12 cellular contexts compared by ENCODE assay signal in the genomic region with DNA sequence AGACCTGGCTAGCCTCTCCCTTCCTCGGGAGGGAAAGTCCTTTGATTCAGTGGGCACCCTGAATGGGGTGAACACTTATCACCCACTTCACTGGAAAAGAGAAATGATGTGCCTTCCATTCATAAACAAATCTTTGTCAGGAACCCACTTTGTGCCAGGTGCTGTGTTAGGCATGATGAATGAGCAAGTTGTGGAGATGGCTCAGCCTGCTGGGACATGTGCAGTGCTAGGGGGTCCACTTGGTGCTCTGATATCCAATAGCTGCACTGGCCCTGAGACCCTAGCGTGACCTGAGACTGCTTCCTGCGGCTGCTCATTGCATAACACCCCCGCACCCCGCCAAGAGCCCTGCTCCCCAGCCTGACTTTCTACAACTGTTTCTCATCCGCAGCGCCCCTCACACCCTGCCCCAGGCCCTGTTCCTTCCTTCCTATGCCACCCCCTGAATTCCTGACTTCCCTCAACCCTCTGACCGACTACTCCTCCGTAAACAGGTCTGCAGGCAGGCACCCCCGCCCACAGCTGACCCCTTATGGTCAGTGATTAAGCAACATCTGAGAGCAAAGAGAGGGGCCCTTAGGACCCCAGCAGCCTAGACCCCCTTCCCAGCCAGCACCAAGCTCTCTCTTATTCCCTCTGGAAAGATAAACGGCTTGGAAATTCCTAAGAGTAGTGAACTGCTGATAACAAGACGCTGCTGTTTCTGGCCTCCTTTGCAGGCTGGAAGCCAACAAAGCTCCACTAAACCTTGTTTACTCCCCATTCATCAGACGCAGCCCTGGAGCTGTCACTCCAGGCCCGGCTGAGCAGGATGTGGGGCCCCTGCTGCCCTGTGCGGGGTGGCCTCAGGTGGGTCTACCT. TPM values are rescaled to one million over a fixed set of nuclear protein-coding genes. Genes with fewer than 3 reads are reported as not detected.
DNase-seq lines count a peak whose midpoint lies in the region; ATAC-seq and TF ChIP-seq lines count a peak whose summit lies in the region.
"Had no signal": no experiment of that assay in that cellular context is flagged by ENCODE, and none has a peak within 500 bp of the region (broad histone marks: within the 10 kb centered on the region; RNA-seq: fewer than 3 reads in every experiment).

No MANE protein-coding gene starts in this region.

- H3K27ac ChIP-seq in RWPE1 (peak overlapping the region; percentile 2; the same call in 1 of the 2 replicates), temporal lobe (ENCODE audit: low read depth, low read length) (peak overlapping the region; percentile 99)

- no peak for DNase-seq in RWPE1 (ENCODE audit: low spot score)
- DNase-seq in endothelial cell (ENCODE audit: low spot score) = no peak
- peak; percentile 33 for DNase-seq in medulla oblongata (ENCODE audit: extremely low spot score)
- DNase-seq in Kasumi-1 (lab: John Stamatoyannopoulos, UW) = no peak
- no peak for DNase-seq in SW480 (ENCODE audit: low spot score)
- DNase-seq in Calu3 = no peak
- DNase-seq: activated CD4-positive, alpha-beta T cell treated with anti-CD3 and anti-CD28 coated beads, Interleukin-2, amount 10 ng/mL, durations not matched to agents 24 days and 14 days; activated naive CD8-positive, alpha-beta T cell treated with anti-CD3 and anti-CD28 coated beads for 36 hours; head of caudate nucleus; nucleus accumbens had no signal

- ATAC-seq in GM18861 (IDR thresholded peaks at IDR 0.05; ENCODE audit: unreplicated experiment) = no peak

- intact Hi-C loops in Calu3 (cut with micrococcal nuclease; ENCODE audit: unreplicated experiment) = no loop called here

- H3K27ac Mint-ChIP-seq in endothelial cell (ENCODE audit: unreplicated experiment) (no peak overlapping the region), Calu3 (ENCODE audit: unreplicated experiment) (no peak overlapping the region)
- H3K27ac Mint-ChIP-seq: activated CD4-positive, alpha-beta T cell treated with anti-CD3 and anti-CD28 coated beads, Interleukin-2, amount 10 ng/mL, durations not matched to agents 24 days and 14 days; activated naive CD8-positive, alpha-beta T cell treated with anti-CD3 and anti-CD28 coated beads for 36 hours had no signal

- peaks cover 12% of the 10 kb centered on the region for H3K27me3 Mint-ChIP-seq in endothelial cell (ENCODE audit: unreplicated experiment)
- no peaks in the 10 kb centered on the region for H3K27me3 Mint-ChIP-seq in Calu3 (ENCODE audit: unreplicated experiment)
- H3K27me3 Mint-ChIP-seq: activated CD4-positive, alpha-beta T cell treated with anti-CD3 and anti-CD28 coated beads, Interleukin-2, amount 10 ng/mL, durations not matched to agents 24 days and 14 days; activated naive CD8-positive, alpha-beta T cell treated with anti-CD3 and anti-CD28 coated beads for 36 hours had no signal

- BruUV-seq in Calu3 (replicated peaks; lab: Mats Ljungman, UMichigan) = no TSS peak

- H3K4me1 Mint-ChIP-seq in endothelial cell (ENCODE audit: unreplicated experiment) = peaks cover 44% of the 10 kb centered on the region
- H3K4me1 Mint-ChIP-seq in Calu3 (ENCODE audit: low read depth, unreplicated experiment) = no peaks in the 10 kb centered on the region
- H3K4me1 Mint-ChIP-seq: activated naive CD8-positive, alpha-beta T cell treated with anti-CD3 and anti-CD28 coated beads for 36 hours had no signal

- H3K4me3 Mint-ChIP-seq in endothelial cell (ENCODE audit: unreplicated experiment) (peak overlapping the region; percentile 53), Calu3 (ENCODE audit: low read depth, unreplicated experiment) (no peak overlapping the region)
- H3K4me3 Mint-ChIP-seq: activated CD4-positive, alpha-beta T cell treated with anti-CD3 and anti-CD28 coated beads, Interleukin-2, amount 10 ng/mL, durations not matched to agents 24 days and 14 days; activated naive CD8-positive, alpha-beta T cell treated with anti-CD3 and anti-CD28 coated beads for 36 hours had no signal

- CTCF ChIA-PET in RWPE1 (lab: Yijun Ruan, JAX) (interaction anchor here (0.6 to 22.3 kb wide), 5 partner anchors 12 to 297 kb away, joined by 3 to 464 read pairs (median 4); partner anchors contain the start of gene CSRP1), Calu3 (lab: Charles Lee) (no interaction called here)

- TF ChIP-seq CTCF in RWPE1 (conservative IDR thresholded peaks at IDR 0.05; ENCODE audit: low read depth) = no peak
- TF ChIP-seq CTCF in endothelial cell (IDR thresholded peaks at IDR 0.05; ENCODE audit: unreplicated experiment) = no peak
- no peak for TF ChIP-seq CTCF in Calu3 (IDR thresholded peaks at IDR 0.05; ENCODE audit: unreplicated experiment)

- POLR2A ChIA-PET in RWPE1 (lab: Yijun Ruan, JAX; ENCODE audit: low non-redundant PET) = no interaction called here

- H3K9me3 Mint-ChIP-seq in endothelial cell (ENCODE audit: unreplicated experiment) = no peaks in the 10 kb centered on the region
- H3K9me3 Mint-ChIP-seq in Calu3 (ENCODE audit: low read depth, unreplicated experiment) = no peaks in the 10 kb centered on the region
- H3K9me3 Mint-ChIP-seq: activated CD4-positive, alpha-beta T cell treated with anti-CD3 and anti-CD28 coated beads, Interleukin-2, amount 10 ng/mL, durations not matched to agents 24 days and 14 days had no signal

- H3K36me3 Mint-ChIP-seq in endothelial cell (ENCODE audit: low read depth, unreplicated experiment) (peaks cover 36% of the 10 kb centered on the region), Calu3 (ENCODE audit: insufficient read depth, unreplicated experiment) (peaks cover 10% of the 10 kb centered on the region)

RNA-seq across cellular contexts. Expression of gene CSRP1, which starts 12.9 kb away (rescaled TPM):
- total RNA-seq in endothelial cell (ENCODE audit: unreplicated experiment) (111 TPM), temporal lobe (23.1 TPM), Calu3 (2022) (69.9 and 73.5 TPM in 2 replicates)

RNA-seq across cellular contexts. Expression of gene PHLDA3, which starts 25.0 kb away (rescaled TPM):
- total RNA-seq in endothelial cell (ENCODE audit: unreplicated experiment) (25.0 TPM), temporal lobe (7.1 TPM), Calu3 (2022) (31.1 and 36.7 TPM in 2 replicates)

RNA-seq across cellular contexts. Expression of gene NAV1, which starts 44.9 kb away (rescaled TPM):
- 101 TPM for total RNA-seq in endothelial cell (ENCODE audit: unreplicated experiment)
- 78.4 TPM for total RNA-seq in temporal lobe
- total RNA-seq in Calu3 (2022) = 13.1 and 24.8 TPM in 2 replicates
